In genomic region chr1:159817276-159818041, GRCh38 we compare ENCODE assay signal across 1 cellular context.
TF ChIP-seq lines count a peak whose summit lies in the region.

No MANE protein-coding gene starts in this region.

TF ChIP-seq in K562, 482 proteins besides CTCF, POLR2A, EP300 and RAD21 (continues in another document):
- TF ChIP-seq ATF1 (CRISPR knock-in tag; IDR thresholded peaks at IDR 0.05) (no peak), ATF1 (tag; IDR thresholded peaks at IDR 0.05) (peak; percentile 67), SMARCE1 (IDR thresholded peaks at IDR 0.05) (peak; percentile 75), JUND (IDR thresholded peaks at IDR 0.05; ENCODE audit: borderline replicate concordance, low read depth, low read length) (peak; percentile 95), JUND (tag; IDR thresholded peaks at IDR 0.05; ENCODE audit: borderline replicate concordance, low read depth, low read length) (peak; percentile 95), CREB1 (IDR thresholded peaks at IDR 0.05) (no peak), CREB1 (CRISPR knock-in tag; IDR thresholded peaks at IDR 0.05) (0 out of 2 replicates have a peak, but pooled peaks have one; percentile 65), CREM (IDR thresholded peaks at IDR 0.05; ENCODE audit: low read depth) (peak; percentile 67), MAFK (IDR thresholded peaks at IDR 0.05; ENCODE audit: low read length) (peak; percentile 86), NRF1 (conservative IDR thresholded peaks at IDR 0.05 in 1 of 2, IDR thresholded peaks at IDR 0.05 in 1 of 2) (peak; percentile 70 to 74), POLR2AphosphoS2 (IDR thresholded peaks at IDR 0.05; ENCODE audit: low read length) (no peak), FOS (IDR thresholded peaks at IDR 0.05; ENCODE audit: extremely low read depth, insufficient read length) (peak; percentile 1), CEBPB (tag; IDR thresholded peaks at IDR 0.05) (peak; percentile 55; the same call in 1 of the 2 replicates), TEAD4 (IDR thresholded peaks at IDR 0.05; ENCODE audit: low read length) (peak; percentile 30; the same call in 1 of the 2 replicates), TEAD4 (CRISPR knock-in tag; IDR thresholded peaks at IDR 0.05; ENCODE audit: borderline replicate concordance) (no peak), TARDBP (IDR thresholded peaks at IDR 0.05) (no peak), ZNF584 (CRISPR knock-in tag; IDR thresholded peaks at IDR 0.05; ENCODE audit: low read depth) (0 out of 2 replicates have a peak, but pooled peaks have one; percentile 43), NBN (IDR thresholded peaks at IDR 0.05; ENCODE audit: low read depth) (peak; percentile 29; the same call in 1 of the 2 replicates), ZMIZ1 (IDR thresholded peaks at IDR 0.05; ENCODE audit: low read depth in 2 of 2, low read length in 2 of 2) (peak in 1 of 2 experiments; percentile 36; a peak in 1 of 4 replicates), ZNF609 (CRISPR knock-in tag; IDR thresholded peaks at IDR 0.05; ENCODE audit: borderline replicate concordance) (no peak), POU5F1 (IDR thresholded peaks at IDR 0.05; ENCODE audit: borderline replicate concordance, low read depth, low read length, partially characterized antibody) (no peak), MYC (IDR thresholded peaks at IDR 0.05; ENCODE audit: low read depth, low read length) (0 out of 2 replicates have a peak, but pooled peaks have one; percentile 43), MYC (CRISPR knock-in tag; IDR thresholded peaks at IDR 0.05; ENCODE audit: borderline replicate concordance, low read depth) (no peak), CXXC5 (CRISPR knock-in tag; IDR thresholded peaks at IDR 0.05) (no peak), POLR2AphosphoS5 (IDR thresholded peaks at IDR 0.05; ENCODE audit: control insufficient read depth, insufficient read depth, low read depth, low read length) (no peak), KLF13 (tag; IDR thresholded peaks at IDR 0.05; ENCODE audit: borderline replicate concordance, low read depth) (no peak), SLC30A9 (CRISPR knock-in tag; IDR thresholded peaks at IDR 0.05) (no peak), FOXA1 (IDR thresholded peaks at IDR 0.05; ENCODE audit: borderline replicate concordance) (peak; percentile 80), ARNT (IDR thresholded peaks at IDR 0.05) (peak in 1 of 2 experiments; percentile 57; a peak in 1 of 4 replicates), SNRNP70 (optimal IDR thresholded peaks at IDR 0.05; ENCODE audit: low read depth, low read length) (no peak), ZNF780A (CRISPR knock-in tag; IDR thresholded peaks at IDR 0.05) (no peak), E2F4 (CRISPR knock-in tag; IDR thresholded peaks at IDR 0.05; ENCODE audit: low read depth) (no peak), LEF1 (IDR thresholded peaks at IDR 0.05) (peak; percentile 83; the same call in 1 of the 2 replicates), ZNF398 (CRISPR knock-in tag; IDR thresholded peaks at IDR 0.05) (no peak), PRDM10 (IDR thresholded peaks at IDR 0.05; ENCODE audit: partially characterized antibody) (peak; percentile 99), BHLHE40 (IDR thresholded peaks at IDR 0.05; ENCODE audit: low read length) (peak; percentile 83), MAFF (IDR thresholded peaks at IDR 0.05; ENCODE audit: low read length) (peak; percentile 69; the same call in 1 of the 2 replicates)
